In genomic region chr6:165729307-165729936, GRCh38 we compare ENCODE assay signal across 8 cellular contexts.
DNase-seq lines count a peak whose midpoint lies in the region; ATAC-seq and TF ChIP-seq lines count a peak whose summit lies in the region.

No MANE protein-coding gene starts in this region.

- no peak overlapping the region for H3K4me3 ChIP-seq in Jurkat, Clone E6-1 (ENCODE audit: low read length)
- no peak overlapping the region for H3K4me3 ChIP-seq in tibial artery

- ATAC-seq in GM18498 (IDR thresholded peaks at IDR 0.05; ENCODE audit: unreplicated experiment), result peak; percentile 36
- ATAC-seq in left colon, result peak; percentile 48

- no peaks in the 10 kb centered on the region for H3K4me1 Mint-ChIP-seq in activated naive CD8-positive, alpha-beta T cell treated with anti-CD3 and anti-CD28 coated beads for 36 hours

- no peaks in the 10 kb centered on the region for H3K36me3 Mint-ChIP-seq in activated naive CD8-positive, alpha-beta T cell treated with anti-CD3 and anti-CD28 coated beads for 36 hours

- H3K27me3 ChIP-seq in tibial artery, result no peaks in the 10 kb centered on the region

- H3K27ac Mint-ChIP-seq in activated naive CD8-positive, alpha-beta T cell treated with anti-CD3 and anti-CD28 coated beads for 36 hours, result no peak overlapping the region

- no peaks in the 10 kb centered on the region for H3K9me3 ChIP-seq in tibial artery

- peaks cover 4% of the 10 kb centered on the region for H3K27me3 Mint-ChIP-seq in activated naive CD8-positive, alpha-beta T cell treated with anti-CD3 and anti-CD28 coated beads for 36 hours

- H3K27ac ChIP-seq in tibial artery, result no peak overlapping the region

- no peaks in the 10 kb centered on the region for H3K4me1 ChIP-seq in tibial artery

- H3K9me3 Mint-ChIP-seq in activated naive CD8-positive, alpha-beta T cell treated with anti-CD3 and anti-CD28 coated beads for 36 hours, result no peaks in the 10 kb centered on the region

- H3K36me3 ChIP-seq in tibial artery, result no peaks in the 10 kb centered on the region

- DNase-seq in AML-193 (lab: John Stamatoyannopoulos, UW) (peak; percentile 28 to 34), left colon (peak in 1 of 2 donors; percentile 28), tibial artery (no peak), SKM-1 treated with dmso at 0.1 percent for 144 hours (lab: John Stamatoyannopoulos, UW; ENCODE audit: unreplicated experiment) (no peak), posterior vena cava (ENCODE audit: low spot score) (no peak)
- peak; percentile 6 for DNase-seq in Jurkat, Clone E6-1 (ENCODE audit: low read depth, low spot score)
- DNase-seq in activated naive CD8-positive, alpha-beta T cell treated with anti-CD3 and anti-CD28 coated beads for 36 hours, result peak; percentile 11

- intact Hi-C loops in left colon (cut with DNase I, micrococcal nuclease), result loop anchor here in 1 of 2 donors (5.0 kb wide), 1 partner anchor 118 kb away; no protein-coding TSS in a partner anchor
- intact Hi-C loops in tibial artery (cut with DNase I; ENCODE audit: low total_unique reads), result no loop called here
- intact Hi-C loops in posterior vena cava (cut with DNase I), result no loop called here

- TF ChIP-seq CTCF in tibial artery (IDR thresholded peaks at IDR 0.05), result peak; percentile 39 to 60

- H3K4me3 Mint-ChIP-seq in activated naive CD8-positive, alpha-beta T cell treated with anti-CD3 and anti-CD28 coated beads for 36 hours, result no peak overlapping the region

Comparison
In these comparisons a context has a peak if more than half of its experiments do, and no peak if none do; other contexts are left out.
1. DNase-seq: peak in AML-193 (2 of 2), Jurkat, Clone E6-1 (single experiment) and activated naive CD8-positive, alpha-beta T cell treated with anti-CD3 and anti-CD28 coated beads for 36 hours (single experiment); none in tibial artery (0 of 2), SKM-1 treated with dmso at 0.1 percent for 144 hours (single experiment) and posterior vena cava (single experiment).